Comparison of ENCODE assay signal across 8 cellular contexts in the genomic region with DNA sequence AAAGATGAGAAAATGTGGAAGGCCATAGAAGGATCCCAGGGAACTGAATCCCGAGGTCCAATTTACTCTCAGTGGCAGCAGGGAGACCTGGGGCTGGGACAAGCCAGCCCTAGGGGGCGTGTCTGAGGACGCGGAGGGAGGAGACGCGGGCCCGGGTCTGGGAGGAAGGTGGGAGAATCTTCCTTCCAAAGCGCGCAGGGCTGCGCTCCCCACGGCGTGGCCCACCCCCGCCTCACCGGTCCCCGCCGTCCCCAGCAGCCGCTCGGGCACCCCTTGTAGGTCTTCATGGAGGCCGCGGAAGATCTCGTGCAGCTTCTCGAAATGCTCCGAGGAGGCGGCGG. TPM values are rescaled to one million over a fixed set of nuclear protein-coding genes. Genes with fewer than 3 reads are reported as not detected.
DNase-seq lines count a peak whose midpoint lies in the region; ATAC-seq and TF ChIP-seq lines count a peak whose summit lies in the region.

No MANE protein-coding gene starts in this region.

- H3K27me3 ChIP-seq in left lung, result no peaks in the 10 kb centered on the region

- no peaks in the 10 kb centered on the region for H3K9me3 ChIP-seq in left lung

- DNase-seq in AG10803 (ENCODE audit: low read depth) (peak; percentile 52), NCI-H226 (peak; percentile 49), dermis blood vessel endothelial cell (peak; percentile 74), left lung (peak; percentile 81 to 94)
- peak; percentile 66 for DNase-seq in activated CD4-positive, alpha-beta T cell treated with anti-CD3 and anti-CD28 coated beads for 48 hours
- peak; percentile 58 for DNase-seq in stimulated activated CD4-positive, alpha-beta T cell treated with anti-CD3 and anti-CD28 coated beads, Interleukin-4, amount 100 ng/mL, for 1 hour

- peak; percentile 47 for ATAC-seq in GM18909 (IDR thresholded peaks at IDR 0.05; ENCODE audit: poor library complexity, unreplicated experiment)
- peak; percentile 44 for ATAC-seq in HG03159 (IDR thresholded peaks at IDR 0.05; ENCODE audit: unreplicated experiment)
- ATAC-seq in left lung, result peak; percentile 92

- H3K27ac ChIP-seq in left lung, result peak overlapping the region; percentile 93 to 97

- peaks cover 12 to 38% of the 10 kb centered on the region in 2 donors for H3K4me1 ChIP-seq in left lung

- intact Hi-C loops in left lung (cut with DNase I), result no loop called here

- H3K4me3 ChIP-seq in AG10803 (ENCODE audit: low read length) (peak overlapping the region; percentile 90), left lung (peak overlapping the region; percentile 72 to 99)

- H3K36me3 ChIP-seq in left lung, result peaks cover 0 to 17% of the 10 kb centered on the region in 2 donors

- TF ChIP-seq CTCF in AG10803 (conservative IDR thresholded peaks at IDR 0.05; ENCODE audit: low read length) (peak; percentile 34), left lung (IDR thresholded peaks at IDR 0.05) (no peak)

RNA-seq across cellular contexts. Expression of gene VTI1B, which starts 0.3 kb away (rescaled TPM):
- 50.2 and 61.8 TPM in 2 replicates for total RNA-seq in dermis blood vessel endothelial cell
- 100 to 1,000 TPM in 1 of 2 donors, 10 to 100 TPM in 1; 97.6 to 123 TPM for total RNA-seq in left lung

RNA-seq across cellular contexts. Expression of gene RDH11, which starts 21.5 kb away (rescaled TPM):
- total RNA-seq in dermis blood vessel endothelial cell, result 91.9 and 113 TPM in 2 replicates
- 10 to 100 TPM; 69.0 to 97.1 TPM for total RNA-seq in left lung

RNA-seq across cellular contexts. Expression of gene RDH12, which starts 27.6 kb away (rescaled TPM):
- total RNA-seq in dermis blood vessel endothelial cell, result not detected in 2 replicates
- total RNA-seq in left lung, result under 1 TPM; 0.12 to 0.16 TPM

RNA-seq across cellular contexts. Expression of gene ARG2, which starts 54.4 kb away (rescaled TPM):
- total RNA-seq in dermis blood vessel endothelial cell, result 39.5 and 61.5 TPM in 2 replicates
- total RNA-seq in left lung, result 10 to 100 TPM in 1 of 2 donors, 1 to 10 TPM in 1; 6.0 to 14.8 TPM

Comparison
In these comparisons a context has a peak if more than half of its experiments do, and no peak if none do; other contexts are left out.
1. Peak in every context shown above with its lines: DNase-seq, ATAC-seq, H3K4me3 ChIP-seq and H3K27ac ChIP-seq.